Comparison of ENCODE assay signal across 31 cellular contexts in genomic region chr6:55212147-55212546, GRCh38. TPM values are rescaled to one million over a fixed set of nuclear protein-coding genes. Genes with fewer than 3 reads are reported as not detected.
DNase-seq lines count a peak whose midpoint lies in the region; ATAC-seq and TF ChIP-seq lines count a peak whose summit lies in the region.
"Had no signal": no experiment of that assay in that cellular context is flagged by ENCODE, and none has a peak within 500 bp of the region (broad histone marks: within the 10 kb centered on the region; RNA-seq: fewer than 3 reads in every experiment).

No MANE protein-coding gene starts in this region.

- H3K4ac ChIP-seq in neuronal stem cell (ENCODE audit: low read length), result no peak overlapping the region

- H3K27me3 ChIP-seq in neuronal stem cell (ENCODE audit: control insufficient read depth in 3 of 3, insufficient read depth in 3 of 3, low read depth in 1 of 3, low read length in 3 of 3), result no peaks in the 10 kb centered on the region
- H3K27me3 ChIP-seq: body of pancreas, right lobe of liver, spleen, tibial nerve had no signal

- H3K4me2 ChIP-seq in neuronal stem cell (ENCODE audit: insufficient read depth, low read length, poor library complexity, severe bottlenecking), result no peak overlapping the region
- H3K4me2 ChIP-seq: SK-N-SH had no signal

- no peaks in the 10 kb centered on the region for H3K79me1 ChIP-seq in neuronal stem cell (ENCODE audit: low read depth, low read length)

- no peak for TF ChIP-seq CTCF in HEK293 (tag by site-specific recombination; IDR thresholded peaks at IDR 0.05)
- no peak for TF ChIP-seq CTCF in RWPE1 (conservative IDR thresholded peaks at IDR 0.05; ENCODE audit: low read depth)
- TF ChIP-seq CTCF in cardiac fibroblast (IDR thresholded peaks at IDR 0.05; ENCODE audit: low read depth, low read length), result no peak
- TF ChIP-seq CTCF in GM20000 (IDR thresholded peaks at IDR 0.05; ENCODE audit: extremely low read depth, missing control alignments), result no peak

- H3K14ac ChIP-seq in neuronal stem cell (ENCODE audit: low read length), result no peak overlapping the region

- no peak overlapping the region for H2BK5ac ChIP-seq in neuronal stem cell (ENCODE audit: low read length)

- no peak overlapping the region for H3K27ac ChIP-seq in HEK293 (ENCODE audit: extremely low read depth, low read depth, low read length)
- H3K27ac ChIP-seq in RWPE1, result no peak overlapping the region
- no peak overlapping the region for H3K27ac ChIP-seq in neuronal stem cell (replicated peaks; ENCODE audit: low read length)
- H3K27ac ChIP-seq: body of pancreas, left ventricle myocardium inferior, right lobe of liver, spleen, tibial nerve had no signal

- peak; percentile 42 for DNase-seq in RWPE1 (ENCODE audit: low spot score)
- peak; percentile 0 to 5 for DNase-seq in cardiac fibroblast (ENCODE audit: low read depth in 2 of 2)
- DNase-seq in neuronal stem cell (ENCODE audit: low spot score), result no peak
- DNase-seq in GM20000 (ENCODE audit: low spot score), result no peak
- no peak for DNase-seq in KG1 (lab: John Stamatoyannopoulos, UW)
- DNase-seq: ACHN; activated CD4-positive, CD25-positive, alpha-beta regulatory T cell; activated CD8-positive, alpha-beta memory T cell treated with anti-CD3 and anti-CD28 coated beads, Interleukin-2, amount 10 ng/mL, durations not matched to agents 7 days and 5 days; activated gamma-delta T cell; activated naive CD8-positive, alpha-beta T cell treated with anti-CD3 and anti-CD28 coated beads, Interleukin-2, amount 10 ng/mL, durations not matched to agents 7 days and 5 days; activated T-cell treated with anti-CD3 and anti-CD28 coated beads, Interleukin-2, amount 50 U/mL, for 4 hours; body of pancreas; DMS 273 treated with DMSO at 0.1 percent for 48 hours; glutamatergic neuron; H9; left ventricle myocardium inferior; NCI-H1048; NCI-H446 treated with DMSO at 0.1 percent for 48 hours; NCI-H82; right lobe of liver; SK-N-SH; spleen; stimulated activated CD4-positive, alpha-beta T cell treated with anti-CD3 and anti-CD28 coated beads, Interleukin-2, amount 100 ng/mL, for 24 hours; stimulated activated CD8-positive, alpha-beta memory T cell treated with anti-CD3 and anti-CD28 coated beads, Interleukin-4, amount 100 ng/mL, for 48 hours had no signal

- no peak overlapping the region for H2BK120ac ChIP-seq in neuronal stem cell (ENCODE audit: low read depth, low read length)

- H3K4me3 ChIP-seq in HEK293 (ENCODE audit: low read depth, low read length), result no peak overlapping the region
- H3K4me3 ChIP-seq in cardiac fibroblast (replicated peaks in 1 of 2; ENCODE audit: low read depth in 2 of 2, low read length in 2 of 2), result no peak overlapping the region
- no peak overlapping the region for H3K4me3 ChIP-seq in neuronal stem cell (ENCODE audit: low read length in 2 of 2)
- H3K4me3 ChIP-seq: body of pancreas, left ventricle myocardium inferior, right lobe of liver, spleen, tibial nerve had no signal

- ATAC-seq in GM21825 (IDR thresholded peaks at IDR 0.05; ENCODE audit: unreplicated experiment) (no peak), HG03442 (IDR thresholded peaks at IDR 0.05; ENCODE audit: unreplicated experiment) (no peak)
- ATAC-seq: activated CD8-positive, alpha-beta memory T cell treated with anti-CD3 and anti-CD28 coated beads, Interleukin-2, amount 10 ng/mL, durations not matched to agents 7 days and 5 days; activated T-cell treated with anti-CD3 and anti-CD28 coated beads, Interleukin-2, amount 50 U/mL, for 4 hours; body of pancreas; right lobe of liver; Right ventricle myocardium inferior had no signal

- no peak overlapping the region for H3K23ac ChIP-seq in neuronal stem cell (ENCODE audit: low read depth, low read length, poor library complexity)

- H2BK12ac ChIP-seq in neuronal stem cell (ENCODE audit: low read length), result no peak overlapping the region

- H3K36me3 ChIP-seq in HEK293 (ENCODE audit: control insufficient read depth in 2 of 2, insufficient read depth in 1 of 2, low read length in 2 of 2), result no peaks in the 10 kb centered on the region
- H3K36me3 ChIP-seq in neuronal stem cell (replicated peaks in 1 of 2; ENCODE audit: control insufficient read depth in 2 of 2, insufficient read depth in 2 of 2, low read length in 2 of 2), result no peaks in the 10 kb centered on the region
- H3K36me3 ChIP-seq: left ventricle myocardium inferior, right lobe of liver, spleen, tibial nerve had no signal

- H3K4me1 ChIP-seq in HEK293 (ENCODE audit: control insufficient read depth, insufficient read depth, low read length), result peaks cover 15% of the 10 kb centered on the region
- H3K4me1 ChIP-seq in neuronal stem cell (ENCODE audit: control insufficient read depth in 2 of 2, insufficient read depth in 1 of 2, low read depth in 1 of 2, low read length in 2 of 2), result peaks cover 0 to 5% of the 10 kb centered on the region in 2 donors
- H3K4me1 ChIP-seq: body of pancreas, left ventricle myocardium inferior, right lobe of liver, spleen, tibial nerve had no signal

- H3K9ac ChIP-seq in neuronal stem cell (ENCODE audit: low read depth, low read length, poor library complexity), result no peak overlapping the region
- H3K9ac ChIP-seq: SK-N-SH had no signal

- H4K91ac ChIP-seq in neuronal stem cell (ENCODE audit: low read depth, low read length, poor library complexity), result no peak overlapping the region

- no CpG with 5 or more reads among the region's 2 CpGs for WGBS in neuronal stem cell (ENCODE audit: extremely low coverage in 2 of 2, insufficient read length in 2 of 2, insufficient replicate concordance in 1 of 2), 2 donors

- no peak overlapping the region for H4K8ac ChIP-seq in neuronal stem cell (ENCODE audit: low read depth, low read length)

- H2BK15ac ChIP-seq in neuronal stem cell (ENCODE audit: low read length), result no peak overlapping the region

- H3K18ac ChIP-seq in neuronal stem cell (ENCODE audit: low read length), result no peak overlapping the region

- no peaks in the 10 kb centered on the region for H3K9me3 ChIP-seq in HEK293 (ENCODE audit: control insufficient read depth, insufficient read depth, low read depth, low read length)
- H3K9me3 ChIP-seq in neuronal stem cell (replicated peaks in 1 of 2; ENCODE audit: control insufficient read depth in 2 of 2, insufficient read depth in 1 of 2, low read depth in 1 of 2, low read length in 2 of 2), result no peaks in the 10 kb centered on the region
- H3K9me3 ChIP-seq: body of pancreas, right lobe of liver, SK-N-SH had no signal

- POLR2A ChIA-PET in HEK293 (lab: Yijun Ruan, JAX) (no interaction called here), RWPE1 (lab: Yijun Ruan, JAX; ENCODE audit: low non-redundant PET) (no interaction called here)

- CTCF ChIA-PET in HEK293 (lab: Yijun Ruan, JAX), result interaction anchor here (0.7 kb wide), 1 partner anchor 18 kb away, joined by 3 read pairs; no protein-coding TSS in a partner anchor
- CTCF ChIA-PET in RWPE1 (lab: Yijun Ruan, JAX), result no interaction called here

- no peak overlapping the region for H2AK5ac ChIP-seq in neuronal stem cell (ENCODE audit: low read depth, low read length)

- H2AFZ ChIP-seq in neuronal stem cell (ENCODE audit: low read length), result peak overlapping the region; percentile 15

TF ChIP-seq in HEK293, 187 proteins besides CTCF, POLR2A, EP300 and RAD21 (continues in another document):
- TF ChIP-seq, protein P1, sequence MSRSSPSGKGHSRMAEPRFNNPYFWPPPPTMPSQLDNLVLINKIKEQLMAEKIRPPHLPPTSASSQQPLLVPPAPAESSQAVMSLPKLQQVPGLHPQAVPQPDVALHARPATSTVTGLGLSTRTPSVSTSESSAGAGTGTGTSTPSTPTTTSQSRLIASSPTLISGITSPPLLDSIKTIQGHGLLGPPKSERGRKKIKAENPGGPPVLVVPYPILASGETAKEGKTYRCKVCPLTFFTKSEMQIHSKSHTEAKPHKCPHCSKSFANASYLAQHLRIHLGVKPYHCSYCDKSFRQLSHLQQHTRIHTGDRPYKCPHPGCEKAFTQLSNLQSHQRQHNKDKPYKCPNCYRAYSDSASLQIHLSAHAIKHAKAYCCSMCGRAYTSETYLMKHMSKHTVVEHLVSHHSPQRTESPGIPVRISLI (tag by site-specific recombination; IDR thresholded peaks at IDR 0.05), result peak; percentile 86
- TF ChIP-seq ZNF513 (tag by site-specific recombination; IDR thresholded peaks at IDR 0.05) (no peak), ZNF792 (tag by site-specific recombination; IDR thresholded peaks at IDR 0.05) (no peak), KLF7 (tag by site-specific recombination; IDR thresholded peaks at IDR 0.05; ENCODE audit: borderline replicate concordance) (no peak), ZNF155 (tag by site-specific recombination; IDR thresholded peaks at IDR 0.05) (no peak), ZNF501 (tag by site-specific recombination; IDR thresholded peaks at IDR 0.05) (no peak), ZNF561 (tag by site-specific recombination; IDR thresholded peaks at IDR 0.05; ENCODE audit: borderline replicate concordance) (no peak), ZFP37 (tag by site-specific recombination; IDR thresholded peaks at IDR 0.05) (no peak), ZNF791 (tag by site-specific recombination; IDR thresholded peaks at IDR 0.05) (no peak)
- TF ChIP-seq, protein P2, sequence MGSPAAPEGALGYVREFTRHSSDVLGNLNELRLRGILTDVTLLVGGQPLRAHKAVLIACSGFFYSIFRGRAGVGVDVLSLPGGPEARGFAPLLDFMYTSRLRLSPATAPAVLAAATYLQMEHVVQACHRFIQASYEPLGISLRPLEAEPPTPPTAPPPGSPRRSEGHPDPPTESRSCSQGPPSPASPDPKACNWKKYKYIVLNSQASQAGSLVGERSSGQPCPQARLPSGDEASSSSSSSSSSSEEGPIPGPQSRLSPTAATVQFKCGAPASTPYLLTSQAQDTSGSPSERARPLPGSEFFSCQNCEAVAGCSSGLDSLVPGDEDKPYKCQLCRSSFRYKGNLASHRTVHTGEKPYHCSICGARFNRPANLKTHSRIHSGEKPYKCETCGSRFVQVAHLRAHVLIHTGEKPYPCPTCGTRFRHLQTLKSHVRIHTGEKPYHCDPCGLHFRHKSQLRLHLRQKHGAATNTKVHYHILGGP (tag by site-specific recombination; IDR thresholded peaks at IDR 0.05), result peak; percentile 29; the same call in 1 of the 2 replicates

RNA-seq across cellular contexts. Expression of gene HCRTR2, which starts 37.8 kb away (rescaled TPM):
- polyA plus RNA-seq in neuronal stem cell (2013, experiment 1 of 2), result not detected
- 0.01 TPM for polyA plus RNA-seq in neuronal stem cell (2013, experiment 2 of 2)
- polyA plus RNA-seq: BJ, endothelial cell of umbilical vein, SK-N-SH, spleen had no signal

Comparison
In these comparisons a context has a peak if more than half of its experiments do, and no peak if none do; other contexts are left out.
1. DNase-seq: peak in RWPE1 (single experiment) and cardiac fibroblast (2 of 2); none in neuronal stem cell (single experiment), GM20000 (single experiment) and KG1 (single experiment).